1 cellular context compared by ENCODE assay signal in the genomic region with DNA sequence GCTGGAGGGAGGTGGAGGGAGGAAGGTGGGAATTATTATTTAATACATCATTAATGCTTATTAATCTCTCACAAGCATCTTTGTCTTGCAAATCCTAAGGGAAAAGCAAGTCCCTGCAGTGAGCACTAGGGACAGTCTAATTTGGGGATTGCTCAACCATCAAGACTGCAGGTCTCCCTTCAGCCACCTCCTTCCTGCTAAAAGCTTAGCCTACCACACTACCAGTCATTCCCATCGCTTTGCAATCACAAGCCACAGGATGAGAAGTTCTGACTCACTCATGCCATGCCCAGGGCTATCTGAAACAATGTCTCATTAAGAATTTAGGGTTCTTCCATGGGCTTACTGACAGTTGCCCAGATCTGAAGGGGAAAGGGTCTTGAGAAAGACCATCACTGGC.
TF ChIP-seq lines count a peak whose summit lies in the region.

No MANE protein-coding gene starts in this region.

TF ChIP-seq in H1, 55 proteins besides CTCF, POLR2A, EP300 and RAD21:
- TF ChIP-seq CEBPB (IDR thresholded peaks at IDR 0.05; ENCODE audit: low read depth, low read length) (peak; percentile 89), TCF12 (IDR thresholded peaks at IDR 0.05; ENCODE audit: low read depth, low read length) (no peak)
